ENCODE assay signal across 22 cellular contexts in the genomic region with DNA sequence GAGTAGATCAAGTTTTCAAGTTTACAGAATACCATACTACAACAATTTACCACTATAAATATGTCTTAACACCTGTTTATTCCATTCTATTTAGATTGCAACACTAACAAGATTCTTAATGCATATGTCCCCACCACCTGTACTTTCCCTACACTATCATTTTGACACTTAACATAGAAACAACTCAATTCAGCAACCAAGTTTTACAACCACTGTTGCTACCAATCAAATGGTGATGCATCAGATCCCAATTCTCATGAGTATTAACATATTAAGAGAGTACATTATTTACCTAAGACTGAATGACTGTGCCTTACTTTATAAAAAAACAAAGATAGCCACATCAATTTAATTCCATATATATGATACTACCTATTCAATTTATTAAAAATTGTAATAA.
"Had no signal": no experiment of that assay in that cellular context is flagged by ENCODE, and none has a peak within 500 bp of the region (broad histone marks: within the 10 kb centered on the region; RNA-seq: fewer than 3 reads in every experiment).

No MANE protein-coding gene starts in this region.

- H3K4me1 Mint-ChIP-seq: central memory CD8-positive, alpha-beta T cell; WTC11 had no signal

- H3K9me3 Mint-ChIP-seq: activated CD4-positive, alpha-beta T cell treated with anti-CD3 and anti-CD28 coated beads, Interleukin-2, amount 10 ng/mL, durations not matched to agents 24 days and 14 days; activated T-helper 2 cell treated with anti-CD3 and anti-CD28 coated beads, Interferon-gamma antibody, Interleukin-2, Interleukin-4, amounts not matched to agents 10 μg/mL and 5 μg/mL and 100 μg/mL, durations not matched to agents 14 hours and 24 hours and 36 hours; central memory CD8-positive, alpha-beta T cell; WTC11 had no signal

- ATAC-seq: body of pancreas, SK-N-SH treated with all-trans-retinoic acid at 6 μM for 48 hours, WTC11 had no signal

- H3K4me3 ChIP-seq: ascending aorta, body of pancreas, MG63, SJSA1 had no signal

- H3K27ac ChIP-seq: ascending aorta, body of pancreas, SJSA1 had no signal

- FAIRE-seq: bronchial epithelial cell had no signal

- H3K4me1 ChIP-seq: ascending aorta, body of pancreas, SJSA1 had no signal

- H3K27ac Mint-ChIP-seq: activated CD4-positive, alpha-beta memory T cell treated with anti-CD3 and anti-CD28 coated beads for 36 hours; activated CD4-positive, alpha-beta T cell treated with anti-CD3 and anti-CD28 coated beads, Interleukin-2, amount 10 ng/mL, durations not matched to agents 24 days and 14 days; activated T-helper 2 cell treated with anti-CD3 and anti-CD28 coated beads, Interferon-gamma antibody, Interleukin-2, Interleukin-4, amounts not matched to agents 10 μg/mL and 5 μg/mL and 100 μg/mL, durations not matched to agents 14 hours and 24 hours and 36 hours; WTC11 had no signal

- H3K27me3 Mint-ChIP-seq: activated CD4-positive, alpha-beta memory T cell treated with anti-CD3 and anti-CD28 coated beads for 36 hours; activated CD4-positive, alpha-beta T cell treated with anti-CD3 and anti-CD28 coated beads, Interleukin-2, amount 10 ng/mL, durations not matched to agents 24 days and 14 days; central memory CD8-positive, alpha-beta T cell had no signal

- DNase-seq: activated CD4-positive, alpha-beta memory T cell treated with anti-CD3 and anti-CD28 coated beads for 36 hours; activated CD4-positive, alpha-beta T cell treated with anti-CD3 and anti-CD28 coated beads, Interleukin-2, amount 10 ng/mL, durations not matched to agents 24 days and 14 days; activated CD4-positive, CD25-positive, alpha-beta regulatory T cell treated with anti-CD3 and anti-CD28 coated beads, Interleukin-2, amount 50 U/mL, for 72 hours; activated CD8-positive, alpha-beta memory T cell treated with anti-CD3 and anti-CD28 coated beads, Interleukin-2, amount 50 U/mL, for 4 hours; activated T-cell treated with anti-CD3 and anti-CD28 coated beads, Interleukin-2, amount 50 U/mL, for 1 hour; amniotic stem cell; body of pancreas; MG63; NCI-H1105 treated with DMSO at 0.1 percent for 48 hours; NCI-H1436 treated with DMSO at 0.1 percent for 48 hours; NCI-H187; NCI-H2081; NCI-H510A treated with DMSO at 0.1 percent for 48 hours; SHP77; SW 1271 had no signal

- H3K4me3 Mint-ChIP-seq: activated CD4-positive, alpha-beta memory T cell treated with anti-CD3 and anti-CD28 coated beads for 36 hours; activated CD4-positive, alpha-beta T cell treated with anti-CD3 and anti-CD28 coated beads, Interleukin-2, amount 10 ng/mL, durations not matched to agents 24 days and 14 days; central memory CD8-positive, alpha-beta T cell; WTC11 had no signal

- H3K9me3 ChIP-seq: ascending aorta, MG63, SJSA1 had no signal

- H3K27me3 ChIP-seq: ascending aorta, body of pancreas, MG63, SJSA1 had no signal
